Comparison of ENCODE assay signal across 29 cellular contexts in genomic region chr1:64848136-64848535, GRCh38.
"Had no signal": no experiment of that assay in that cellular context is flagged by ENCODE, and none has a peak within 500 bp of the region (broad histone marks: within the 10 kb centered on the region; RNA-seq: fewer than 3 reads in every experiment).

No MANE protein-coding gene starts in this region.

- H3K4me3 ChIP-seq: adrenal gland, body of pancreas, cardiac muscle cell, gastrocnemius medialis, hepatocyte, neural progenitor cell, psoas muscle, sigmoid colon, tibial artery had no signal

- H3K79me2 ChIP-seq: hepatocyte, parathyroid adenoma had no signal

- ATAC-seq: body of pancreas; effector memory CD8-positive, alpha-beta T cell; gastrocnemius medialis; left cardiac atrium; left ventricle myocardium superior; stimulated activated effector memory CD8-positive, alpha-beta T cell treated with anti-CD3 and anti-CD28 coated beads, Interleukin-12 subunit alpha, Interleukin-12 subunit beta, amount 100 ng/mL, for 72 hours; stimulated activated naive CD8-positive, alpha-beta T cell treated with anti-CD3 and anti-CD28 coated beads, Interleukin-15, amount 100 ng/mL, for 72 hours; WTC11 had no signal

- H3K9me3 ChIP-seq: adrenal gland, body of pancreas, gastrocnemius medialis, psoas muscle, sigmoid colon, tibial artery had no signal

- H3K27me3 ChIP-seq: adrenal gland, body of pancreas, cardiac muscle cell, gastrocnemius medialis, hepatocyte, neural progenitor cell, sigmoid colon, tibial artery had no signal

- H3K9me3 Mint-ChIP-seq: activated naive CD4-positive, alpha-beta T cell treated with anti-CD3 and anti-CD28 coated beads for 36 hours; activated naive CD8-positive, alpha-beta T cell treated with anti-CD3 and anti-CD28 coated beads for 36 hours; effector memory CD8-positive, alpha-beta T cell; neural progenitor cell; stimulated activated effector memory CD8-positive, alpha-beta T cell treated with anti-CD3 and anti-CD28 coated beads, Interleukin-12 subunit alpha, Interleukin-12 subunit beta, amount 100 ng/mL, for 72 hours; stimulated activated naive CD8-positive, alpha-beta T cell treated with anti-CD3 and anti-CD28 coated beads, Interleukin-15, amount 100 ng/mL, for 72 hours; WTC11 had no signal

- H3K27ac Mint-ChIP-seq: activated naive CD4-positive, alpha-beta T cell treated with anti-CD3 and anti-CD28 coated beads for 36 hours; activated naive CD8-positive, alpha-beta T cell treated with anti-CD3 and anti-CD28 coated beads for 36 hours; neural progenitor cell; WTC11 had no signal

- H3K4me1 ChIP-seq: adrenal gland, body of pancreas, neural progenitor cell, psoas muscle, sigmoid colon had no signal

- H3K4me3 Mint-ChIP-seq: activated naive CD4-positive, alpha-beta T cell treated with anti-CD3 and anti-CD28 coated beads for 36 hours; activated naive CD8-positive, alpha-beta T cell treated with anti-CD3 and anti-CD28 coated beads for 36 hours; effector memory CD8-positive, alpha-beta T cell; neural progenitor cell; stimulated activated effector memory CD8-positive, alpha-beta T cell treated with anti-CD3 and anti-CD28 coated beads, Interleukin-12 subunit alpha, Interleukin-12 subunit beta, amount 100 ng/mL, for 72 hours; stimulated activated naive CD8-positive, alpha-beta T cell treated with anti-CD3 and anti-CD28 coated beads, Interleukin-15, amount 100 ng/mL, for 72 hours; WTC11 had no signal

- H3K36me3 ChIP-seq: neural progenitor cell had no signal

- H3K27me3 Mint-ChIP-seq: activated naive CD8-positive, alpha-beta T cell treated with anti-CD3 and anti-CD28 coated beads for 36 hours; effector memory CD8-positive, alpha-beta T cell; stimulated activated naive CD8-positive, alpha-beta T cell treated with anti-CD3 and anti-CD28 coated beads, Interleukin-15, amount 100 ng/mL, for 72 hours had no signal

- H2AFZ ChIP-seq: hepatocyte, neural progenitor cell, parathyroid adenoma had no signal

- H3K9ac ChIP-seq: neural progenitor cell, parathyroid adenoma had no signal

- H3K27ac ChIP-seq: adrenal gland, body of pancreas, cardiac muscle cell, gastrocnemius medialis, hepatocyte, neural progenitor cell, parathyroid adenoma, psoas muscle, sigmoid colon, tibial artery had no signal

- H3K4me2 ChIP-seq: hepatocyte, neural progenitor cell had no signal

- H3K4me1 Mint-ChIP-seq: activated naive CD8-positive, alpha-beta T cell treated with anti-CD3 and anti-CD28 coated beads for 36 hours; neural progenitor cell; WTC11 had no signal

- DNase-seq: activated CD4-positive, alpha-beta T cell treated with anti-CD3 and anti-CD28 coated beads for 1 hour; activated CD4-positive, alpha-beta T cell treated with anti-CD3 and anti-CD28 coated beads, Interleukin-2, amount 50 U/mL, for 1 hour; activated effector memory CD4-positive, alpha-beta T cell treated with Interleukin-2 at 50 U/mL for 16 hours; activated naive CD4-positive, alpha-beta T cell treated with anti-CD3 and anti-CD28 coated beads for 36 hours; activated naive CD8-positive, alpha-beta T cell treated with anti-CD3 and anti-CD28 coated beads for 36 hours; adrenal gland; aorta; body of pancreas; cortex of kidney; effector memory CD8-positive, alpha-beta T cell; erythroblast; gastrocnemius medialis; left cardiac atrium; left ventricle myocardium superior; occipital lobe; psoas muscle; sigmoid colon; small intestine; stimulated activated CD4-positive, alpha-beta T cell treated with anti-CD3 and anti-CD28 coated beads, Interleukin-4, amount 100 ng/mL, for 24 hours; stimulated activated naive CD8-positive, alpha-beta T cell treated with anti-CD3 and anti-CD28 coated beads, Interleukin-15, amount 100 ng/mL, for 72 hours; substantia nigra; T-helper 2 cell; tibial artery had no signal
